Comparison of ENCODE assay signal across 17 cellular contexts in the genomic region with DNA sequence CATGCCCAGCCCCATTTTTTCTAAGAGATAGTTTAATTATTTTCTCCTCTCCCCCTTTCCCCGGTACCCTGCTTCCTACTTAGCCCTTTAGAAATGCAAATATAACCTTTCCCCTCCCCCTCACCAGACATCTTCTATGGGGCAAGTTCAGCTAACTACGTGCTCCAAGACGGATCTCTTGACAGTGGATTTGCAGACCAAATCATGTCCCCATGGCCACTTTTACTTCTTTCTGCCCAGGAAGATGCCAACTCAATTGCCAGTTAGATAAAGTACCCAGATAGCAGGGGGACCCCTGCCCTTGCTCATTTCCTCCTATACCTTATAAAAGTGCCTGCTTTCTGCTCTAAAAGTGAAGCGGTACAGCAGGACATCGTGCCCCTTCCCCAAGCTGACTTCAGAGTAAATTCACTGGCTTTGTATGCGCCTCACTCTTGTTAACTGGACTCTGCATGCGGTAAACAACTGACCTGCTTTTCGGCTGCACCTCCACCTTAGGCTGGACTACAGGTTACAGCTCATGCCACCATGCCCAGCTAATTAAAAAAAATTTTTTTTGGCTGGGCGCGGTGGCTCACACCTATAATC. TPM values are rescaled to one million over a fixed set of nuclear protein-coding genes. Genes with fewer than 3 reads are reported as not detected.
DNase-seq lines count a peak whose midpoint lies in the region; ATAC-seq and TF ChIP-seq lines count a peak whose summit lies in the region.
"Had no signal": no experiment of that assay in that cellular context is flagged by ENCODE, and none has a peak within 500 bp of the region (broad histone marks: within the 10 kb centered on the region; RNA-seq: fewer than 3 reads in every experiment).

No MANE protein-coding gene starts in this region.

- H3K4me1 Mint-ChIP-seq in endodermal cell (peaks cover 7% of the 10 kb centered on the region), progenitor cell of endocrine pancreas (ENCODE audit: low read depth) (no peaks in the 10 kb centered on the region)

- ATAC-seq in esophagus mucosa = no peak
- ATAC-seq: CD8-positive, alpha-beta T cell; K562 had no signal

- H3K27me3 ChIP-seq in HAP-1 (ENCODE audit: low read depth) = no peaks in the 10 kb centered on the region
- no peaks in the 10 kb centered on the region for H3K27me3 ChIP-seq in endodermal cell (ENCODE audit: control insufficient read depth, insufficient read depth, low read length, poor library complexity, severe bottlenecking)
- H3K27me3 ChIP-seq in iPS-20b (ENCODE audit: insufficient read depth, low read length) = no peaks in the 10 kb centered on the region
- no peaks in the 10 kb centered on the region for H3K27me3 ChIP-seq in tibial artery
- H3K27me3 ChIP-seq: BLaER1, SJCRH30 had no signal

- TF ChIP-seq CTCF in endodermal cell (conservative IDR thresholded peaks at IDR 0.05) (no peak), progenitor cell of endocrine pancreas (IDR thresholded peaks at IDR 0.05; ENCODE audit: unreplicated experiment) (no peak), tibial artery (IDR thresholded peaks at IDR 0.05) (no peak)

- intact Hi-C loops in tibial artery (cut with DNase I; ENCODE audit: low total_unique reads) = no loop called here

- H3K4me3 Mint-ChIP-seq in endodermal cell (no peak overlapping the region), progenitor cell of endocrine pancreas (ENCODE audit: low read depth) (no peak overlapping the region)
- H3K4me3 Mint-ChIP-seq: CD8-positive, alpha-beta T cell had no signal

- peaks cover 12% of the 10 kb centered on the region for H3K36me3 Mint-ChIP-seq in endodermal cell (ENCODE audit: low read depth)
- H3K36me3 Mint-ChIP-seq in progenitor cell of endocrine pancreas (ENCODE audit: insufficient read depth) = no peaks in the 10 kb centered on the region

- peaks cover 22% of the 10 kb centered on the region for H3K4me1 ChIP-seq in HAP-1
- H3K4me1 ChIP-seq in endodermal cell (ENCODE audit: control insufficient read depth, insufficient read depth, low read length) = no peaks in the 10 kb centered on the region
- peaks cover 18% of the 10 kb centered on the region for H3K4me1 ChIP-seq in iPS-20b (ENCODE audit: insufficient read depth, low read length)
- peaks cover 0 to 6% (median 2%) of the 10 kb centered on the region in 4 donors for H3K4me1 ChIP-seq in tibial artery
- H3K4me1 ChIP-seq: SJCRH30 had no signal

- peak; percentile 52 to 64 for DNase-seq in HAP-1 (ENCODE audit: low spot score in 2 of 2)
- peak; percentile 53 for DNase-seq in endodermal cell
- no peak for DNase-seq in progenitor cell of endocrine pancreas (ENCODE audit: low spot score, unreplicated experiment)
- no peak for DNase-seq in tibial artery
- DNase-seq in C1 segment of cervical spinal cord (lab: John Stamatoyannopoulos, UW) = no peak
- DNase-seq in NCI-H1417 (lab: John Stamatoyannopoulos, UW) = no peak
- DNase-seq: Calu3; CD8-positive, alpha-beta T cell; NCI-H1417 treated with DMSO at 0.1 percent for 48 hours; NCI-H187 treated with DMSO at 0.1 percent for 48 hours; NCI-H345; NCI-H526; SJCRH30 had no signal

- H3K4me3 ChIP-seq in HAP-1 (no peak overlapping the region), endodermal cell (ENCODE audit: low read length) (no peak overlapping the region), iPS-20b (ENCODE audit: low read length) (peak overlapping the region; percentile 67), tibial artery (no peak overlapping the region)
- H3K4me3 ChIP-seq: BLaER1, K562, SJCRH30 had no signal

- WGBS in endodermal cell (ENCODE audit: insufficient coverage in 1 of 2, insufficient read length in 1 of 2), 2 experiments = 75 to 77% methylated on average over 8 to 10 of the region's 10 CpGs

- in situ Hi-C loops in HAP-1 (cut with MboI; ENCODE audit: low sequenced_read_pairs) = no loop called here

- H3K9me3 ChIP-seq in HAP-1 = no peaks in the 10 kb centered on the region
- no peaks in the 10 kb centered on the region for H3K9me3 ChIP-seq in endodermal cell (ENCODE audit: control insufficient read depth, low read length)
- H3K9me3 ChIP-seq in iPS-20b (ENCODE audit: insufficient read depth, low read depth, low read length) = no peaks in the 10 kb centered on the region
- no peaks in the 10 kb centered on the region for H3K9me3 ChIP-seq in tibial artery
- H3K9me3 ChIP-seq: BLaER1, SJCRH30 had no signal

- H3K36me3 ChIP-seq in HAP-1 (replicated peaks) (peaks cover 3% of the 10 kb centered on the region), endodermal cell (ENCODE audit: control insufficient read depth, insufficient read depth, low read length) (peaks cover 17% of the 10 kb centered on the region), iPS-20b (ENCODE audit: insufficient read depth, low read depth, low read length) (peaks cover 11% of the 10 kb centered on the region; the same call in 1 of the 2 replicates), tibial artery (no peaks in the 10 kb centered on the region)

- H3K27me3 Mint-ChIP-seq in endodermal cell (ENCODE audit: insufficient read depth) = no peaks in the 10 kb centered on the region
- H3K27me3 Mint-ChIP-seq in progenitor cell of endocrine pancreas = no peaks in the 10 kb centered on the region

- H3K27ac ChIP-seq in endodermal cell (ENCODE audit: low read depth, low read length) (no peak overlapping the region), iPS-20b (ENCODE audit: low read length) (peak overlapping the region; percentile 87), tibial artery (no peak overlapping the region)
- H3K27ac ChIP-seq: BLaER1, SJCRH30 had no signal

- H3K9ac ChIP-seq in endodermal cell (ENCODE audit: extremely low read depth, low read length, poor library complexity, severe bottlenecking) (no peak overlapping the region), iPS-20b (ENCODE audit: low read depth, low read length) (peak overlapping the region; percentile 71; the same call in 1 of the 2 replicates)
- H3K9ac ChIP-seq: BLaER1 had no signal

- no peaks in the 10 kb centered on the region for H3K9me3 Mint-ChIP-seq in endodermal cell
- no peaks in the 10 kb centered on the region for H3K9me3 Mint-ChIP-seq in progenitor cell of endocrine pancreas (ENCODE audit: low read depth)
- H3K9me3 Mint-ChIP-seq: CD8-positive, alpha-beta T cell had no signal

- peak overlapping the region; percentile 84 for H3K27ac Mint-ChIP-seq in endodermal cell
- H3K27ac Mint-ChIP-seq in progenitor cell of endocrine pancreas = peak overlapping the region; percentile 45
- H3K27ac Mint-ChIP-seq: CD8-positive, alpha-beta T cell had no signal

RNA-seq across cellular contexts. Expression of a gene that starts 7.4 kb away (rescaled TPM):
- total RNA-seq in endodermal cell (10 to 100 TPM; 64.7 to 71.1 TPM), progenitor cell of endocrine pancreas (64.1 and 65.8 TPM in 2 replicates), esophagus mucosa (41.5 TPM)
- polyA plus RNA-seq in endodermal cell (2013, experiment 1 of 2) = 39.6 TPM
- 37.1 TPM for polyA plus RNA-seq in endodermal cell (2013, experiment 2 of 2)

Comparison
In these comparisons a context has a peak if more than half of its experiments do, and no peak if none do; other contexts are left out.
1. DNase-seq: peak in HAP-1 (2 of 2) and endodermal cell (single experiment); none in progenitor cell of endocrine pancreas (single experiment), tibial artery (0 of 2), C1 segment of cervical spinal cord (0 of 14) and NCI-H1417 (0 of 3).